In the genomic region with DNA sequence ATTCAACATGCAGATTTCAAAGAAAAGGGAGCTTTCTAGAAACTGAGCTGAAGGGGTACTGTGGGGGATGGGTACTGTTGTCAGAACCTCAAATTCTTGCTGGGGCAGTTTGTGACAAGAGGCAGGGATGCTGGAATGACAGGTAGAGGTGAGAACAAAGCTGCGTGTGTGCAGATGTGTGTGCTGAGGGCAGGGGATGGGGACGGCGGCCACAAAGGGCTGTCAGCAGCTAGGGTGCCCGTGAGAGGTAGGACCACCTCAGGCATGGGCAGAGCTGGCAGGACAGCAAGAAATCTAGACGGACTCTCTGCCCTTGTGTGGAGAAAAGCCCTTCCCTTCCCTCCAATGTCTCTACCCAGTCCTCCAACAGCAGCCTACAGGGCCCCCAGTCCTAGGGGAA, we compare ENCODE assay signal across 20 cellular contexts.
"Had no signal": no experiment of that assay in that cellular context is flagged by ENCODE, and none has a peak within 500 bp of the region (broad histone marks: within the 10 kb centered on the region; RNA-seq: fewer than 3 reads in every experiment).

No MANE protein-coding gene starts in this region.

- H3K4me3 ChIP-seq: body of pancreas, coronary artery, gastrocnemius medialis, heart right ventricle, left lung, ovary, stomach, upper lobe of left lung had no signal

- H3K4me3 Mint-ChIP-seq: activated B cell treated with CpG ODN at 0.5 μM for 24 hours; activated CD8-positive, alpha-beta T cell treated with anti-CD3 and anti-CD28 coated beads for 36 hours; activated naive CD4-positive, alpha-beta T cell treated with anti-CD3 and anti-CD28 coated beads for 36 hours; memory B cell; neural crest cell; stimulated activated effector memory CD8-positive, alpha-beta T cell treated with anti-CD3 and anti-CD28 coated beads, Interleukin-12 subunit alpha, Interleukin-12 subunit beta, amount 100 ng/mL, for 72 hours had no signal

- H3K4me1 Mint-ChIP-seq: activated B cell treated with CpG ODN at 0.5 μM for 24 hours; memory B cell; neural crest cell; stimulated activated effector memory CD8-positive, alpha-beta T cell treated with anti-CD3 and anti-CD28 coated beads, Interleukin-12 subunit alpha, Interleukin-12 subunit beta, amount 100 ng/mL, for 72 hours had no signal

- DNase-seq: activated B cell treated with CpG ODN at 0.5 μM for 24 hours; activated CD4-positive, alpha-beta T cell treated with anti-CD3 and anti-CD28 coated beads for 48 hours; activated CD8-positive, alpha-beta T cell treated with anti-CD3 and anti-CD28 coated beads for 36 hours; activated naive CD4-positive, alpha-beta T cell treated with anti-CD3 and anti-CD28 coated beads for 36 hours; activated T-cell treated with anti-CD3 and anti-CD28 coated beads, Interleukin-2, amount 50 U/mL, for 1 hour; body of pancreas; central memory CD4-positive, alpha-beta T cell; gastrocnemius medialis; heart right ventricle; left lung; ovary; stimulated activated CD4-positive, alpha-beta T cell treated with anti-CD3 and anti-CD28 coated beads, Interleukin-4, amount 100 ng/mL, for 24 hours; stomach had no signal

- H3K27me3 ChIP-seq: body of pancreas, gastrocnemius medialis, heart right ventricle, left lung, ovary, stomach, upper lobe of left lung had no signal

- H3K27me3 Mint-ChIP-seq: activated B cell treated with CpG ODN at 0.5 μM for 24 hours; activated CD8-positive, alpha-beta T cell treated with anti-CD3 and anti-CD28 coated beads for 36 hours; memory B cell had no signal

- H3K27ac Mint-ChIP-seq: activated B cell treated with CpG ODN at 0.5 μM for 24 hours; activated CD8-positive, alpha-beta T cell treated with anti-CD3 and anti-CD28 coated beads for 36 hours; activated naive CD4-positive, alpha-beta T cell treated with anti-CD3 and anti-CD28 coated beads for 36 hours; memory B cell; stimulated activated effector memory CD8-positive, alpha-beta T cell treated with anti-CD3 and anti-CD28 coated beads, Interleukin-12 subunit alpha, Interleukin-12 subunit beta, amount 100 ng/mL, for 72 hours had no signal

- ATAC-seq: activated CD8-positive, alpha-beta T cell treated with anti-CD3 and anti-CD28 coated beads for 36 hours; body of pancreas; esophagus mucosa; gastrocnemius medialis; left lung; sciatic nerve; stimulated activated effector memory CD8-positive, alpha-beta T cell treated with anti-CD3 and anti-CD28 coated beads, Interleukin-12 subunit alpha, Interleukin-12 subunit beta, amount 100 ng/mL, for 72 hours had no signal

- H3K4me1 ChIP-seq: body of pancreas, gastrocnemius medialis, heart right ventricle, left lung, stomach, upper lobe of left lung had no signal

- H3K9me3 Mint-ChIP-seq: activated B cell treated with CpG ODN at 0.5 μM for 24 hours; activated CD8-positive, alpha-beta T cell treated with anti-CD3 and anti-CD28 coated beads for 36 hours; activated naive CD4-positive, alpha-beta T cell treated with anti-CD3 and anti-CD28 coated beads for 36 hours; memory B cell; neural crest cell; stimulated activated effector memory CD8-positive, alpha-beta T cell treated with anti-CD3 and anti-CD28 coated beads, Interleukin-12 subunit alpha, Interleukin-12 subunit beta, amount 100 ng/mL, for 72 hours had no signal

- H3K9me3 ChIP-seq: body of pancreas, gastrocnemius medialis, heart right ventricle, left lung, ovary, stomach, upper lobe of left lung had no signal

- H3K27ac ChIP-seq: body of pancreas, coronary artery, gastrocnemius medialis, heart right ventricle, left lung, ovary, stomach, upper lobe of left lung had no signal
